1 cellular context compared by ENCODE assay signal in genomic region chr2:102239344-102239743, GRCh38.
TF ChIP-seq lines count a peak whose summit lies in the region.

No MANE protein-coding gene starts in this region.

TF ChIP-seq in HepG2, 621 proteins besides CTCF, POLR2A, EP300 and RAD21:
- peak; percentile 77; the same call in 1 of the 2 replicates for TF ChIP-seq ZNF225 (CRISPR knock-in tag; IDR thresholded peaks at IDR 0.05)
- peak; percentile 19; the same call in 1 of the 2 replicates for TF ChIP-seq ZFP91 (CRISPR knock-in tag; IDR thresholded peaks at IDR 0.05; ENCODE audit: borderline replicate concordance)
- 0 out of 2 replicates have a peak, but pooled peaks have one; percentile 51 for TF ChIP-seq ZNF776 (CRISPR knock-in tag; IDR thresholded peaks at IDR 0.05)
- TF ChIP-seq RARA (CRISPR knock-in tag; IDR thresholded peaks at IDR 0.05), result no peak
- TF ChIP-seq ZFX (CRISPR knock-in tag; IDR thresholded peaks at IDR 0.05; ENCODE audit: low read depth), result no peak
- TF ChIP-seq POGZ (CRISPR knock-in tag; IDR thresholded peaks at IDR 0.05), result 0 out of 2 replicates have a peak, but pooled peaks have one; percentile 27
- TF ChIP-seq EZH2 (conservative IDR thresholded peaks at IDR 0.05; ENCODE audit: low read depth, low read length), result no peak
- TF ChIP-seq, protein P1, sequence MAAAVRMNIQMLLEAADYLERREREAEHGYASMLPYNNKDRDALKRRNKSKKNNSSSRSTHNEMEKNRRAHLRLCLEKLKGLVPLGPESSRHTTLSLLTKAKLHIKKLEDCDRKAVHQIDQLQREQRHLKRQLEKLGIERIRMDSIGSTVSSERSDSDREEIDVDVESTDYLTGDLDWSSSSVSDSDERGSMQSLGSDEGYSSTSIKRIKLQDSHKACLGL (CRISPR knock-in tag; IDR thresholded peaks at IDR 0.05), result peak; percentile 44; the same call in 1 of the 2 replicates
- TF ChIP-seq ZNF282 (IDR thresholded peaks at IDR 0.05; ENCODE audit: partially characterized antibody), result no peak
- TF ChIP-seq ZSCAN20 (CRISPR knock-in tag; IDR thresholded peaks at IDR 0.05; ENCODE audit: borderline replicate concordance), result no peak
- TF ChIP-seq ZNF619 (CRISPR knock-in tag; IDR thresholded peaks at IDR 0.05), result no peak
- no peak for TF ChIP-seq ZMYM2 (CRISPR knock-in tag; IDR thresholded peaks at IDR 0.05)
- no peak for TF ChIP-seq ZNF660 (CRISPR knock-in tag; IDR thresholded peaks at IDR 0.05; ENCODE audit: borderline replicate concordance, low read depth)
- no peak for TF ChIP-seq HES4 (CRISPR knock-in tag; IDR thresholded peaks at IDR 0.05; ENCODE audit: borderline replicate concordance)
- peak; percentile 51; the same call in 1 of the 2 replicates for TF ChIP-seq KDM5B (CRISPR knock-in tag; IDR thresholded peaks at IDR 0.05; ENCODE audit: borderline replicate concordance)
- no peak for TF ChIP-seq ZNF331 (CRISPR knock-in tag; IDR thresholded peaks at IDR 0.05)
- 0 out of 2 replicates have a peak, but pooled peaks have one; percentile 22 for TF ChIP-seq NR0B2 (CRISPR knock-in tag; IDR thresholded peaks at IDR 0.05)
- 0 out of 2 replicates have a peak, but pooled peaks have one; percentile 32 for TF ChIP-seq ZNF333 (CRISPR knock-in tag; IDR thresholded peaks at IDR 0.05; ENCODE audit: borderline replicate concordance)
- 0 out of 2 replicates have a peak, but pooled peaks have one; percentile 38 for TF ChIP-seq HIVEP1 (CRISPR knock-in tag; IDR thresholded peaks at IDR 0.05)
- no peak for TF ChIP-seq RBFOX2 (IDR thresholded peaks at IDR 0.05; ENCODE audit: low read depth, low read length)
- TF ChIP-seq HOXA9 (CRISPR knock-in tag; IDR thresholded peaks at IDR 0.05; ENCODE audit: borderline replicate concordance), result 0 out of 2 replicates have a peak, but pooled peaks have one; percentile 43
- TF ChIP-seq ZNF841 (CRISPR knock-in tag; IDR thresholded peaks at IDR 0.05; ENCODE audit: borderline replicate concordance), result no peak
- TF ChIP-seq CEBPB (IDR thresholded peaks at IDR 0.05; ENCODE audit: borderline replicate concordance, low read depth, low read length), result no peak
- TF ChIP-seq PATZ1 (CRISPR knock-in tag; IDR thresholded peaks at IDR 0.05), result no peak
- TF ChIP-seq ZNF709 (CRISPR knock-in tag; IDR thresholded peaks at IDR 0.05), result no peak
TF ChIP-seq in HepG2: peak in this region for 10.
